In genomic region chr22:42649261-42650056, GRCh38 we compare ENCODE assay signal across 8 cellular contexts. TPM values are rescaled to one million over a fixed set of nuclear protein-coding genes. Genes with fewer than 3 reads are reported as not detected.
DNase-seq lines count a peak whose midpoint lies in the region; ATAC-seq and TF ChIP-seq lines count a peak whose summit lies in the region.

Gene CYB5R3 (minus strand): TSS chr22:42649392. CDS start chr22:42649315, 77 bp downstream.

- H3K4me3 ChIP-seq in cardiac fibroblast (replicated peaks in 1 of 2; ENCODE audit: low read depth in 2 of 2, low read length in 2 of 2) (peak within 1 kb of the TSS; percentile 69 to 97), spleen (peak within 1 kb of the TSS; percentile 72 to 88 (median 82))

- H3K4me1 ChIP-seq in spleen: peaks cover 35 to 52% (median 46%) of the 10 kb centered on the region in 6 donors

- peaks cover 0 to 13% (median 0%) of the 10 kb centered on the region in 6 donors for H3K36me3 ChIP-seq in spleen

- H3K27me3 Mint-ChIP-seq in activated B cell treated with CpG ODN at 0.5 μM for 24 hours: no peaks in the 10 kb centered on the region

- DNase-seq in NCI-H2196 (lab: John Stamatoyannopoulos, UW; ENCODE audit: unreplicated experiment) (peak; percentile 80), activated B cell treated with CpG ODN at 0.5 μM for 24 hours (peak; percentile 81), cardiac fibroblast (ENCODE audit: low read depth in 2 of 2) (peak; percentile 82 to 90), inferior parietal cortex (ENCODE audit: extremely low spot score) (peak; percentile 55), spleen (peak; percentile 94), cortex of kidney (lab: John Stamatoyannopoulos, UW) (no peak)

- ATAC-seq in GM18502 (IDR thresholded peaks at IDR 0.05; ENCODE audit: poor library complexity, unreplicated experiment) (peak; percentile 64), HG02885 (IDR thresholded peaks at IDR 0.05; ENCODE audit: poor library complexity, unreplicated experiment) (peak; percentile 76), activated B cell treated with CpG ODN at 0.5 μM for 24 hours (ENCODE audit: low read depth) (peak; percentile 77)

- H3K4me1 Mint-ChIP-seq in activated B cell treated with CpG ODN at 0.5 μM for 24 hours: peaks cover 55% of the 10 kb centered on the region

- H3K27ac ChIP-seq in spleen: peak within 1 kb of the TSS; percentile 82 to 96 (median 92)

- H3K36me3 Mint-ChIP-seq in activated B cell treated with CpG ODN at 0.5 μM for 24 hours (ENCODE audit: low read depth): peaks cover 2% of the 10 kb centered on the region

- POLR2A ChIA-PET in activated B cell treated with CpG ODN at 0.5 μM for 24 hours (lab: Charles Lee): interaction anchor here (0.5 to 6.3 kb wide), 14 partner anchors 8 to 786 kb away, joined by 3 to 68 read pairs (median 4); partner anchors contain the start of genes ATP5MGL and POLDIP3

- peak in 1 of 3 donors; percentile 32 for TF ChIP-seq POLR2A in spleen (IDR thresholded peaks at IDR 0.05)

- no peak for TF ChIP-seq CTCF in activated B cell treated with CpG ODN at 0.5 μM for 24 hours (IDR thresholded peaks at IDR 0.05)
- no peak for TF ChIP-seq CTCF in cardiac fibroblast (IDR thresholded peaks at IDR 0.05; ENCODE audit: low read depth, low read length)
- no peak for TF ChIP-seq CTCF in spleen (IDR thresholded peaks at IDR 0.05 in 8 of 11, conservative IDR thresholded peaks at IDR 0.05 in 3 of 11)

- H3K27me3 ChIP-seq in spleen (replicated peaks in 1 of 7): no peaks in the 10 kb centered on the region

- no peaks in the 10 kb centered on the region for H3K9me3 Mint-ChIP-seq in activated B cell treated with CpG ODN at 0.5 μM for 24 hours

- WGBS in spleen, 5 donors: 6 to 25% (median 11%) methylated on average over 34 to 79 of the region's 79 CpGs

- H3K9me3 ChIP-seq in spleen: no peaks in the 10 kb centered on the region

- peak within 1 kb of the TSS; percentile 92 for H3K4me3 Mint-ChIP-seq in activated B cell treated with CpG ODN at 0.5 μM for 24 hours

- intact Hi-C loops in activated B cell treated with CpG ODN at 0.5 μM for 24 hours (cut with micrococcal nuclease): loop anchor here (1.0 kb wide), 1 partner anchor 34 kb away; no protein-coding TSS in a partner anchor
- intact Hi-C loops in spleen (cut with DNase I; ENCODE audit: low total_unique reads): no loop called here

- peak within 1 kb of the TSS; percentile 91 for H3K27ac Mint-ChIP-seq in activated B cell treated with CpG ODN at 0.5 μM for 24 hours

- CTCF ChIA-PET in activated B cell treated with CpG ODN at 0.5 μM for 24 hours (lab: Charles Lee): interaction anchor here (1.0 to 1.4 kb wide), 3 partner anchors 11 to 27 kb away, joined by 4 to 5 read pairs (median 4); no protein-coding TSS in a partner anchor

RNA-seq across cellular contexts. Expression of gene CYB5R3, which starts in this region (rescaled TPM):
- total RNA-seq in activated B cell treated with CpG ODN at 0.5 μM for 24 hours (78.2 and 91.7 TPM in 2 replicates), spleen (100 to 1,000 TPM in 4 of 7 donors, 10 to 100 TPM in 3; 61.7 to 134 (median 101) TPM)
- polyA plus RNA-seq in spleen: 10 to 100 TPM; 37.3 to 79.7 (median 66.7) TPM
